Comparison of ENCODE assay signal across 12 cellular contexts in the genomic region with DNA sequence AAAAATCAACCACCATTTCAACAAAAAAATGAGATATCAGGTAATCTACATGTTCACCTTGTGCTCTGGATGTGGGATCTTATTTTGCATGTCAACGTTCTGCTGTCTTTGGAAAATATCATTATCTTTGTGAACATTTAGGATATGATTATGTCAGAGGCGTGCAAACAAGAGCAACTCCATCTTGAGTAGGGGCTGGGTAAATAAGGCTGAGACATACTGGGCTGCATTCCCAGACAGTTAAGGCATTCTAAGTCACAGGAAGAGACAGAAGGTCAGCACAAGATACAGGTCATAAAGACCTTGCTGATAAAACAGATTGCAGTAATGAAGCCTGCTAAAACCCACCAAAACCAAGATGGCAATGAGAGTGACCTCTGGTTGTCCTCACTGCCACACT. TPM values are rescaled to one million over a fixed set of nuclear protein-coding genes. Genes with fewer than 3 reads are reported as not detected.
DNase-seq lines count a peak whose midpoint lies in the region; TF ChIP-seq lines count a peak whose summit lies in the region.
"Had no signal": no experiment of that assay in that cellular context is flagged by ENCODE, and none has a peak within 500 bp of the region (broad histone marks: within the 10 kb centered on the region; RNA-seq: fewer than 3 reads in every experiment).

No MANE protein-coding gene starts in this region.

- no peak overlapping the region for H3K4me3 ChIP-seq in SJSA1
- no peak overlapping the region for H3K4me3 ChIP-seq in tibial artery
- H3K4me3 ChIP-seq: HAP-1 had no signal

- DNase-seq in SJSA1 (ENCODE audit: low read depth in 1 of 2, low spot score in 2 of 2) (no peak), astrocyte of the hippocampus (ENCODE audit: low read depth, low spot score) (peak; percentile 11), kidney tubule cell (ENCODE audit: low spot score) (peak; percentile 14), tibial artery (no peak), SIG-M5 (lab: John Stamatoyannopoulos, UW) (no peak), DMS53 (lab: John Stamatoyannopoulos, UW) (no peak)
- no peak for DNase-seq in activated T-cell treated with anti-CD3 and anti-CD28 coated beads, Interleukin-2, amount 50 U/mL, for 48 hours
- DNase-seq: CD8-positive, alpha-beta memory T cell; EL; IMR-90 had no signal

- H3K36me3 ChIP-seq in SJSA1 (no peaks in the 10 kb centered on the region), tibial artery (no peaks in the 10 kb centered on the region)
- H3K36me3 ChIP-seq: HAP-1 had no signal

- H3K27me3 ChIP-seq in SJSA1 (replicated peaks) (no peaks in the 10 kb centered on the region), tibial artery (no peaks in the 10 kb centered on the region)

- H3K4me1 ChIP-seq in SJSA1 (replicated peaks) (peaks cover 38% of the 10 kb centered on the region), tibial artery (no peaks in the 10 kb centered on the region)

- intact Hi-C loops in tibial artery (cut with DNase I; ENCODE audit: low total_unique reads): no loop called here

- no peak for TF ChIP-seq CTCF in C4-2B (conservative IDR thresholded peaks at IDR 0.05)
- no peak for TF ChIP-seq CTCF in tibial artery (IDR thresholded peaks at IDR 0.05)

- H3K27ac ChIP-seq in C4-2B: peak overlapping the region; percentile 83; the same call in 1 of the 2 replicates
- peak overlapping the region; percentile 83 for H3K27ac ChIP-seq in SJSA1
- no peak overlapping the region for H3K27ac ChIP-seq in tibial artery

- no peaks in the 10 kb centered on the region for H3K9me3 ChIP-seq in SJSA1 (replicated peaks)
- H3K9me3 ChIP-seq in tibial artery: no peaks in the 10 kb centered on the region

RNA-seq across cellular contexts. Expression of a gene that starts 28.8 kb away (rescaled TPM):
- total RNA-seq in SJSA1 (2014; rRNA removed; shearing (Covaris generic)): 11.2 and 16.7 TPM in 2 replicates

RNA-seq across cellular contexts. Expression of a gene that starts 56.3 kb away (rescaled TPM):
- 45.7 and 51.9 TPM in 2 replicates for total RNA-seq in SJSA1 (2014; rRNA removed; shearing (Covaris generic))

Comparison
In these comparisons a context has a peak if more than half of its experiments do, and no peak if none do; other contexts are left out.
1. H3K27ac ChIP-seq: peak in C4-2B (single experiment) and SJSA1 (single experiment); none in tibial artery (0 of 2).
2. DNase-seq: peak in astrocyte of the hippocampus (single experiment) and kidney tubule cell (single experiment); none in SJSA1 (0 of 2), tibial artery (0 of 2), SIG-M5 (single experiment), DMS53 (single experiment) and activated T-cell treated with anti-CD3 and anti-CD28 coated beads, Interleukin-2, amount 50 U/mL, for 48 hours (0 of 2).